ENCODE assay signal across 13 cellular contexts in the genomic region with DNA sequence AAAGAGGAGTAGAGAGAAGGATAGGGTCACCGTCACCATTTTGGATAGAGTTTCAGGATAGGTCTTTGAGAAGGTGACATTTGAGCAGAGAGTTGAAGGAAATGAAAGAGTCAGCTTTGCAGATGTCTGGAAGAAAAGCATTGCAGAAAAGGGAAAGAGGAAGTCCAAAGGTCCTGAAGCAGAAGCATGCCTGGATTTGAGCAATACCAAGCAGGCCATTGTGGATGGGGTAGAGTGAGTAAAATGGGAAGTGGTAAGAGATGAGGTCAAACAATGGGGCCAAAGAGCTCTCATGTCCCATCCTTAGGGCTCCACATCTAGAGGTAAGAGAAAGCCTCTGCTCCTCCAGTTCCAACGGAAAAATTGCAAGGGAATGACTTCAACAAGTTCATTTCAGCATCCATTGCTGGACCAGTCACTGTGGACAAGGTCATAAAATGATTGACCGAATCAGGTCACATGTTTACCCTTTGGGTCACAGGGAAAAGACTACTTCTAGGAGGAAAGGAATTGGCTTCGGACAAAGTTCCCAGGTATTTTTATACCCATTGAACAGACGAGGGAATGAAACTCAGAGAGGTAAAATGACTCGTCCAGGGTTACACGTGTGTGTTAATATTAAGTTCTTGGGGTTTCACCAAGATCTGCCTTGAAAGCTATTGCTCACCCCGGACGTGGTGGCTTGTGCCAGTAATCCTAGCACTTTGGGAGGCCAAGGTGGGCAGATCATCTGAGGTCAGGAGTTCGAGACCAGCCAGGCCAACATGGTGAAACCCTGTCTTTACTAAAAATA. TPM values are rescaled to one million over a fixed set of nuclear protein-coding genes. Genes with fewer than 3 reads are reported as not detected.
DNase-seq lines count a peak whose midpoint lies in the region; ATAC-seq and TF ChIP-seq lines count a peak whose summit lies in the region.
"Had no signal": no experiment of that assay in that cellular context is flagged by ENCODE, and none has a peak within 500 bp of the region (broad histone marks: within the 10 kb centered on the region; RNA-seq: fewer than 3 reads in every experiment).

No MANE protein-coding gene starts in this region.

- intact Hi-C loops in activated naive CD4-positive, alpha-beta T cell treated with anti-CD3 and anti-CD28 coated beads for 36 hours (cut with micrococcal nuclease): no loop called here
- intact Hi-C loops in left cardiac atrium (cut with DNase I): no loop called here

- peak; percentile 36 for DNase-seq in activated naive CD4-positive, alpha-beta T cell treated with anti-CD3 and anti-CD28 coated beads for 36 hours
- no peak for DNase-seq in activated naive CD4-positive, alpha-beta T cell (lab: John Stamatoyannopoulos, UW)
- DNase-seq in SIG-M5 treated with dmso at 0.1 percent for 504 hours (lab: John Stamatoyannopoulos, UW; ENCODE audit: unreplicated experiment) (peak; percentile 98), left cardiac atrium (no peak), type B pancreatic cell (ENCODE audit: extremely low spot score, unreplicated experiment) (no peak), hepatic stellate cell (ENCODE audit: low spot score) (no peak), activated gamma-delta T cell (lab: John Stamatoyannopoulos, UW) (no peak)
- DNase-seq: ACHN; cortex of kidney; NCI-H524; pancreas; stimulated activated CD4-positive, alpha-beta T cell treated with anti-CD3 and anti-CD28 coated beads, Interleukin-15, amount 100 ng/mL, for 24 hours had no signal

- peaks cover 5% of the 10 kb centered on the region for H3K36me3 Mint-ChIP-seq in activated naive CD4-positive, alpha-beta T cell treated with anti-CD3 and anti-CD28 coated beads for 36 hours (ENCODE audit: low read depth)
- H3K36me3 Mint-ChIP-seq in type B pancreatic cell: peaks cover 4% of the 10 kb centered on the region

- H3K4me3 Mint-ChIP-seq in activated naive CD4-positive, alpha-beta T cell treated with anti-CD3 and anti-CD28 coated beads for 36 hours: no peak overlapping the region
- no peak overlapping the region for H3K4me3 Mint-ChIP-seq in type B pancreatic cell

- no peak overlapping the region for H3K27ac Mint-ChIP-seq in activated naive CD4-positive, alpha-beta T cell treated with anti-CD3 and anti-CD28 coated beads for 36 hours
- H3K27ac Mint-ChIP-seq in type B pancreatic cell: peak overlapping the region; percentile 3

- ATAC-seq in left cardiac atrium (peak; percentile 59 to 72), GM21528 (IDR thresholded peaks at IDR 0.05; ENCODE audit: low FRiP score, unreplicated experiment) (no peak)

- peaks cover 6% of the 10 kb centered on the region for H3K9me3 Mint-ChIP-seq in activated naive CD4-positive, alpha-beta T cell treated with anti-CD3 and anti-CD28 coated beads for 36 hours
- H3K9me3 Mint-ChIP-seq in type B pancreatic cell: no peaks in the 10 kb centered on the region

- no peaks in the 10 kb centered on the region for H3K27me3 Mint-ChIP-seq in activated naive CD4-positive, alpha-beta T cell treated with anti-CD3 and anti-CD28 coated beads for 36 hours (ENCODE audit: low read depth)
- H3K27me3 Mint-ChIP-seq in type B pancreatic cell: no peaks in the 10 kb centered on the region

- CTCF ChIA-PET in activated naive CD4-positive, alpha-beta T cell treated with anti-CD3 and anti-CD28 coated beads for 36 hours (lab: Charles Lee): interaction anchor here (0.6 kb wide), 1 partner anchor 26 kb away, joined by 3 read pairs; no protein-coding TSS in a partner anchor

- H3K4me1 Mint-ChIP-seq in activated naive CD4-positive, alpha-beta T cell treated with anti-CD3 and anti-CD28 coated beads for 36 hours (ENCODE audit: low read depth): peaks cover 28% of the 10 kb centered on the region
- H3K4me1 Mint-ChIP-seq in type B pancreatic cell (ENCODE audit: unreplicated experiment): peaks cover 6% of the 10 kb centered on the region

- no peak for TF ChIP-seq CTCF in type B pancreatic cell (conservative IDR thresholded peaks at IDR 0.05)

RNA-seq across cellular contexts. Expression of a gene that starts 6.6 kb away (rescaled TPM):
- 10 to 100 TPM; 29.9 to 33.5 TPM for total RNA-seq in activated naive CD4-positive, alpha-beta T cell treated with anti-CD3 and anti-CD28 coated beads for 36 hours
- total RNA-seq in left cardiac atrium (100 to 1,000 TPM; 110 to 113 TPM), type B pancreatic cell (ENCODE audit: low replicate concordance) (33.4 and 52.6 TPM in 2 replicates)

Comparison
In these comparisons a context has a peak if more than half of its experiments do, and no peak if none do; other contexts are left out.
1. DNase-seq: peak in activated naive CD4-positive, alpha-beta T cell treated with anti-CD3 and anti-CD28 coated beads for 36 hours (single experiment) and SIG-M5 treated with dmso at 0.1 percent for 504 hours (single experiment); none in activated naive CD4-positive, alpha-beta T cell (0 of 4), left cardiac atrium (single experiment), type B pancreatic cell (single experiment), hepatic stellate cell (single experiment) and activated gamma-delta T cell (single experiment).